21 cellular contexts compared by ENCODE assay signal in the genomic region with DNA sequence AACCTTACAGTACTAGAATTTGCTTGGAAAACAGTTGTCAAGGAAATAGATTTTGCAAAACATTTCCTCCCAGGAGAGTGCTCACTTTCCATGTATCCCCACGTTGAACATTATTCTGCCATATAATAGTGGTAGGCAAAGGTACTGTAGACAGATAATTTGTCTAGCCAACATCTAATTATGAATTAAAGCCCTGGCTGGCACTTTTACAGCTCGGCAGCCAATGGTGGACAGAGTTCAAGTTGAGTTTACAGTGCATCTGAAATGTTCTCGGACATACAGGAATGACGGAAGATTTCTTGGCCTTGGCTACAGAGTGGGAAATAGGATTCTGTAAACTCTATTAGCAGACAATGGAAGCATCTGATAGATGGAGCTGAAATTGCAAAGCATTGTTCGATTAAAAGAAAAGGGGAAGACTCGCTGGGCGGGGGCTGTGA. TPM values are rescaled to one million over a fixed set of nuclear protein-coding genes. Genes with fewer than 3 reads are reported as not detected.
DNase-seq lines count a peak whose midpoint lies in the region; ATAC-seq and TF ChIP-seq lines count a peak whose summit lies in the region.
"Had no signal": no experiment of that assay in that cellular context is flagged by ENCODE, and none has a peak within 500 bp of the region (broad histone marks: within the 10 kb centered on the region; RNA-seq: fewer than 3 reads in every experiment).

No MANE protein-coding gene starts in this region.

- POLR2A ChIA-PET in A673 (lab: Charles Lee; ENCODE audit: low non-redundant PET) = no interaction called here

- peak overlapping the region; percentile 39 for H3K27ac Mint-ChIP-seq in endothelial cell (ENCODE audit: unreplicated experiment)
- H3K27ac Mint-ChIP-seq: T-helper 1 cell treated with Interleukin-12 subunit alpha and Interleukin-12 subunit beta and Interleukin-4 antibody, amounts not matched to agents 30 μg/mL and 1 μg/mL, for 36 hours had no signal

- CTCF ChIA-PET in A673 (lab: Charles Lee) = no interaction called here

- peak; percentile 27 for ATAC-seq in Right ventricle myocardium inferior
- ATAC-seq in left lung = peak; percentile 38
- ATAC-seq in GM21390 (IDR thresholded peaks at IDR 0.05; ENCODE audit: unreplicated experiment) = no peak
- ATAC-seq: effector memory CD8-positive, alpha-beta T cell had no signal

- BruUV-seq in A673 (replicated peaks; lab: Mats Ljungman, UMichigan) = no TSS peak

- H3K4me1 ChIP-seq in right atrium auricular region (peaks cover 0 to 13% of the 10 kb centered on the region in 2 donors), left lung (peaks cover 0 to 4% of the 10 kb centered on the region in 2 donors), A673 (ENCODE audit: insufficient read depth, low read length, poor library complexity, severe bottlenecking) (no peaks in the 10 kb centered on the region)
- H3K4me1 ChIP-seq: HAP-1 had no signal

- no peak overlapping the region for H3K4me3 Mint-ChIP-seq in endothelial cell (ENCODE audit: unreplicated experiment)
- H3K4me3 Mint-ChIP-seq: effector memory CD8-positive, alpha-beta T cell; T-helper 1 cell treated with Interleukin-12 subunit alpha and Interleukin-12 subunit beta and Interleukin-4 antibody, amounts not matched to agents 30 μg/mL and 1 μg/mL, for 36 hours had no signal

- H3K9me3 ChIP-seq in right atrium auricular region (no peaks in the 10 kb centered on the region), left lung (no peaks in the 10 kb centered on the region), A673 (ENCODE audit: low read depth, low read length, poor library complexity, severe bottlenecking) (no peaks in the 10 kb centered on the region)
- H3K9me3 ChIP-seq: HAP-1, upper lobe of left lung had no signal

- H3K27me3 Mint-ChIP-seq in endothelial cell (ENCODE audit: unreplicated experiment) = peaks cover 3% of the 10 kb centered on the region
- H3K27me3 Mint-ChIP-seq: effector memory CD8-positive, alpha-beta T cell had no signal

- H3K9me3 Mint-ChIP-seq in endothelial cell (ENCODE audit: unreplicated experiment) = no peaks in the 10 kb centered on the region
- H3K9me3 Mint-ChIP-seq: effector memory CD8-positive, alpha-beta T cell; T-helper 1 cell treated with Interleukin-12 subunit alpha and Interleukin-12 subunit beta and Interleukin-4 antibody, amounts not matched to agents 30 μg/mL and 1 μg/mL, for 36 hours had no signal

- H3K4me3 ChIP-seq in right atrium auricular region = no peak overlapping the region
- H3K4me3 ChIP-seq in left lung = no peak overlapping the region
- H3K4me3 ChIP-seq in A673 (ENCODE audit: low read depth, low read length, poor library complexity, severe bottlenecking) = no peak overlapping the region
- H3K4me3 ChIP-seq: HAP-1, upper lobe of left lung had no signal

- peaks cover 44% of the 10 kb centered on the region for H3K4me1 Mint-ChIP-seq in endothelial cell (ENCODE audit: unreplicated experiment)

- no peak overlapping the region for H3K27ac ChIP-seq in right atrium auricular region
- H3K27ac ChIP-seq in left lung = peak overlapping the region in 1 of 2 donors; percentile 16
- H3K27ac ChIP-seq in A673 (ENCODE audit: low read depth, low read length, poor library complexity, severe bottlenecking) = no peak overlapping the region
- H3K27ac ChIP-seq: brain microvascular endothelial cell, HL-60 had no signal

- TF ChIP-seq CTCF in right atrium auricular region (IDR thresholded peaks at IDR 0.05) = no peak
- TF ChIP-seq CTCF in endothelial cell (IDR thresholded peaks at IDR 0.05; ENCODE audit: unreplicated experiment) = no peak
- no peak for TF ChIP-seq CTCF in left lung (IDR thresholded peaks at IDR 0.05)
- TF ChIP-seq CTCF in A673 (conservative IDR thresholded peaks at IDR 0.05; ENCODE audit: low read depth, low read length) = no peak

- peaks cover 5% of the 10 kb centered on the region for H3K36me3 Mint-ChIP-seq in endothelial cell (ENCODE audit: low read depth, unreplicated experiment)

- intact Hi-C loops in Right ventricle myocardium inferior (cut with DNase I) = no loop called here
- intact Hi-C loops in left lung (cut with DNase I) = no loop called here
- intact Hi-C loops in A673 (cut with micrococcal nuclease; ENCODE audit: unreplicated experiment) = no loop called here

- DNase-seq in Right ventricle myocardium inferior (ENCODE audit: missing footprints) (no peak), right atrium auricular region (ENCODE audit: low spot score) (no peak), endothelial cell (ENCODE audit: low spot score) (no peak), left lung (no peak), NOMO-1 (lab: John Stamatoyannopoulos, UW; ENCODE audit: unreplicated experiment in 2 of 2) (no peak), GOT3 (lab: John Stamatoyannopoulos, UW) (no peak), A673 (ENCODE audit: low spot score) (no peak)
- DNase-seq: activated CD4-positive, CD25-positive, alpha-beta regulatory T cell treated with anti-CD3 and anti-CD28 coated beads, Interleukin-2, amount 50 U/mL, for 72 hours; activated gamma-delta T cell treated with Interleukin-2 at 50 U/mL for 16 hours; brain microvascular endothelial cell; Calu3; effector memory CD8-positive, alpha-beta T cell; Kasumi-1; mesenchymal stem cell; NCI-H187; NCI-H446 treated with DMSO at 0.1 percent for 48 hours; upper lobe of left lung had no signal

- H3K27me3 ChIP-seq in right atrium auricular region = no peaks in the 10 kb centered on the region
- H3K27me3 ChIP-seq in left lung = no peaks in the 10 kb centered on the region
- H3K27me3 ChIP-seq in A673 (replicated peaks; ENCODE audit: insufficient read depth, low read depth, low read length, poor library complexity) = no peaks in the 10 kb centered on the region
- H3K27me3 ChIP-seq: upper lobe of left lung had no signal

- H3K36me3 ChIP-seq in right atrium auricular region (no peaks in the 10 kb centered on the region), left lung (no peaks in the 10 kb centered on the region), A673 (ENCODE audit: insufficient read depth, low read length, poor library complexity, severe bottlenecking) (no peaks in the 10 kb centered on the region)
- H3K36me3 ChIP-seq: brain microvascular endothelial cell, HAP-1, upper lobe of left lung had no signal

RNA-seq across cellular contexts. Expression of gene MAN1C1, which starts 47.8 kb away (rescaled TPM):
- 19.5 TPM for total RNA-seq in Right ventricle myocardium inferior
- total RNA-seq in right atrium auricular region = 10 to 100 TPM in 1 of 2 donors, 1 to 10 TPM in 1; 9.4 to 13.6 TPM
- total RNA-seq in endothelial cell (ENCODE audit: unreplicated experiment) = 29.1 TPM
- total RNA-seq in left lung = 10 to 100 TPM; 15.3 to 20.3 TPM
- total RNA-seq in A673 (2021) = 0.21 and 0.22 TPM in 2 replicates
